ENCODE assay signal across 15 cellular contexts in the genomic region with DNA sequence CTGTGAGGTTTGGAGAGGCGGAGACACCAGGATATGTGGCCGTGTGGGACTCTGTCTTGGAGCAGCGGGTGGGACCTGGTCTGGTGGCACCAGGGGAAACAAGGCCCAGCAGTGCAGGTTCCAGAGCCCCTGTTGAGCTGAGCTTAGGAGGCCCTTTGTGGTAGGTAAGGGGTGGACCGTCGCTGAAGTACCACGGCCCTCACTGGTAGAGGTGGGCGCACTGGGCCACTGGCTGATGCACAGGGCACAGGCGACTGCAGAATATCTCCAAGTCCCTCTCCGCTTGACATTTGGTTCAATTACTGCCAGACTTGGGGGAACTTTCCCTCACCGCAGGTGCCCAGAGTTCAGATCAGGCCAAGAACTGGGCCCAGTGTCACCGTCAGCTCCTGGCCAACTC. TPM values are rescaled to one million over a fixed set of nuclear protein-coding genes. Genes with fewer than 3 reads are reported as not detected.
DNase-seq lines count a peak whose midpoint lies in the region; ATAC-seq and TF ChIP-seq lines count a peak whose summit lies in the region.
"Had no signal": no experiment of that assay in that cellular context is flagged by ENCODE, and none has a peak within 500 bp of the region (broad histone marks: within the 10 kb centered on the region; RNA-seq: fewer than 3 reads in every experiment).

No MANE protein-coding gene starts in this region.

- peak; percentile 28 for ATAC-seq in upper lobe of right lung
- ATAC-seq: A549, GM12878, HepG2 had no signal

- H3K4me1 Mint-ChIP-seq in Caco-2 (ENCODE audit: low read depth, unreplicated experiment), result peaks cover 5% of the 10 kb centered on the region
- peaks cover 12% of the 10 kb centered on the region for H3K4me1 Mint-ChIP-seq in endodermal cell
- H3K4me1 Mint-ChIP-seq: CD4-positive, CD25-positive, alpha-beta regulatory T cell had no signal

- no peak overlapping the region for H3K4me3 Mint-ChIP-seq in Caco-2 (ENCODE audit: unreplicated experiment)
- H3K4me3 Mint-ChIP-seq in endodermal cell, result no peak overlapping the region
- H3K4me3 Mint-ChIP-seq: CD4-positive, CD25-positive, alpha-beta regulatory T cell had no signal

- H3K27me3 Mint-ChIP-seq in Caco-2 (ENCODE audit: insufficient read depth, unreplicated experiment) (no peaks in the 10 kb centered on the region), endodermal cell (ENCODE audit: insufficient read depth) (no peaks in the 10 kb centered on the region)
- H3K27me3 Mint-ChIP-seq: CD4-positive, CD25-positive, alpha-beta regulatory T cell had no signal

- POLR2A ChIA-PET in Caco-2 (lab: Charles Lee), result no interaction called here

- H3K36me3 ChIP-seq in Caco-2 (ENCODE audit: control insufficient read depth, insufficient read depth, low read length) (peaks cover 1% of the 10 kb centered on the region), endodermal cell (ENCODE audit: control insufficient read depth, insufficient read depth, low read length) (peaks cover 17% of the 10 kb centered on the region), osteoblast (ENCODE audit: insufficient read depth, low read length) (peaks cover 12% of the 10 kb centered on the region), upper lobe of right lung (no peaks in the 10 kb centered on the region)
- H3K36me3 ChIP-seq: BLaER1 treated with 17β-estradiol and CSF1 and Interleukin-3, amounts not matched to agents 10 nM and 100 nM had no signal

- peaks cover 22% of the 10 kb centered on the region for H4K20me1 ChIP-seq in osteoblast (ENCODE audit: insufficient read depth, low read length)
- H4K20me1 ChIP-seq: BLaER1 treated with 17β-estradiol and CSF1 and Interleukin-3, amounts not matched to agents 10 nM and 100 nM had no signal

- TF ChIP-seq CTCF in Caco-2 (IDR thresholded peaks at IDR 0.05; ENCODE audit: insufficient read depth in 1 of 2, low read depth in 1 of 2, low read length in 1 of 2, severe bottlenecking in 1 of 2, unreplicated experiment in 1 of 2) (no peak), endodermal cell (conservative IDR thresholded peaks at IDR 0.05) (no peak), osteoblast (IDR thresholded peaks at IDR 0.05; ENCODE audit: extremely low read depth, low read depth, low read length) (no peak), upper lobe of right lung (IDR thresholded peaks at IDR 0.05) (no peak)

- H3K27ac Mint-ChIP-seq in Caco-2 (ENCODE audit: unreplicated experiment), result peak overlapping the region; percentile 38
- H3K27ac Mint-ChIP-seq in endodermal cell, result peak overlapping the region; percentile 60

- no peak overlapping the region for H3K4me2 ChIP-seq in osteoblast (ENCODE audit: insufficient read depth, low read length)
- H3K4me2 ChIP-seq: A549; BLaER1 treated with 17β-estradiol and CSF1 and Interleukin-3, amounts not matched to agents 10 nM and 100 nM had no signal

- H3K9me3 Mint-ChIP-seq in Caco-2 (ENCODE audit: unreplicated experiment), result no peaks in the 10 kb centered on the region
- peaks cover 4% of the 10 kb centered on the region for H3K9me3 Mint-ChIP-seq in endodermal cell

- H3K9ac ChIP-seq in endodermal cell (ENCODE audit: extremely low read depth, low read length, poor library complexity, severe bottlenecking), result no peak overlapping the region
- H3K9ac ChIP-seq: BLaER1 treated with 17β-estradiol and CSF1 and Interleukin-3, amounts not matched to agents 10 nM and 100 nM had no signal

- peaks cover 97% of the 10 kb centered on the region for H3K79me2 ChIP-seq in osteoblast (ENCODE audit: insufficient read depth, low read length)

- H2AFZ ChIP-seq in osteoblast (ENCODE audit: low read length), result no peak overlapping the region

- H3K4me1 ChIP-seq in Caco-2 (peaks cover 7% of the 10 kb centered on the region; the same call in 1 of the 2 replicates), endodermal cell (ENCODE audit: control insufficient read depth, insufficient read depth, low read length) (peaks cover 4% of the 10 kb centered on the region), osteoblast (ENCODE audit: insufficient read depth, low read length) (peaks cover 21% of the 10 kb centered on the region), upper lobe of right lung (no peaks in the 10 kb centered on the region)

- H3K27me3 ChIP-seq in Caco-2 (replicated peaks; ENCODE audit: control insufficient read depth, insufficient read depth, low read length), result no peaks in the 10 kb centered on the region
- H3K27me3 ChIP-seq in endodermal cell (ENCODE audit: control insufficient read depth, insufficient read depth, low read length, poor library complexity, severe bottlenecking), result no peaks in the 10 kb centered on the region
- H3K27me3 ChIP-seq in osteoblast (ENCODE audit: insufficient read depth, low read length), result no peaks in the 10 kb centered on the region
- no peaks in the 10 kb centered on the region for H3K27me3 ChIP-seq in upper lobe of right lung
- H3K27me3 ChIP-seq: BLaER1 treated with 17β-estradiol and CSF1 and Interleukin-3, amounts not matched to agents 10 nM and 100 nM had no signal

- H3K9me3 ChIP-seq in Caco-2 (no peaks in the 10 kb centered on the region), endodermal cell (ENCODE audit: control insufficient read depth, low read length) (peaks cover 4% of the 10 kb centered on the region), osteoblast (ENCODE audit: low read depth, low read length) (no peaks in the 10 kb centered on the region), upper lobe of right lung (no peaks in the 10 kb centered on the region)
- H3K9me3 ChIP-seq: A549 had no signal

- peaks cover 35% of the 10 kb centered on the region for H3K36me3 Mint-ChIP-seq in Caco-2 (ENCODE audit: insufficient read depth, unreplicated experiment)
- H3K36me3 Mint-ChIP-seq in endodermal cell (ENCODE audit: low read depth), result peaks cover 41% of the 10 kb centered on the region
- H3K36me3 Mint-ChIP-seq: CD4-positive, CD25-positive, alpha-beta regulatory T cell had no signal

- no peak overlapping the region for H3K4me3 ChIP-seq in Caco-2 (ENCODE audit: low read depth, low read length)
- H3K4me3 ChIP-seq in endodermal cell (ENCODE audit: low read length), result no peak overlapping the region
- H3K4me3 ChIP-seq in osteoblast (ENCODE audit: insufficient read depth, low read length), result no peak overlapping the region
- H3K4me3 ChIP-seq in upper lobe of right lung, result no peak overlapping the region
- H3K4me3 ChIP-seq: A549; BLaER1 treated with 17β-estradiol and CSF1 and Interleukin-3, amounts not matched to agents 10 nM and 100 nM; GM12878 had no signal

- BruUV-seq in Caco-2 (replicated peaks; lab: Mats Ljungman, UMichigan), result no TSS peak

- intact Hi-C loops in Caco-2 (cut with micrococcal nuclease; ENCODE audit: unreplicated experiment) (no loop called here), upper lobe of right lung (cut with DNase I) (no loop called here)

- no peak for DNase-seq in Caco-2
- DNase-seq in endodermal cell, result no peak
- peak; percentile 15 for DNase-seq in osteoblast (ENCODE audit: insufficient read length, low spot score, missing footprints)
- no peak for DNase-seq in upper lobe of right lung
- no peak for DNase-seq in NCI-H2196 treated with DMSO at 0.1 percent for 48 hours (lab: John Stamatoyannopoulos, UW; ENCODE audit: unreplicated experiment)
- no peak for DNase-seq in SW 1271 (lab: John Stamatoyannopoulos, UW)
- no peak for DNase-seq in DMS53 (lab: John Stamatoyannopoulos, UW)
- DNase-seq: Calu3; CD4-positive, CD25-positive, alpha-beta regulatory T cell; DMS 273 treated with DMSO at 0.1 percent for 48 hours; DMS79 had no signal

- H3K27ac ChIP-seq in endodermal cell (ENCODE audit: low read depth, low read length) (no peak overlapping the region), osteoblast (ENCODE audit: low read depth, low read length) (no peak overlapping the region), upper lobe of right lung (no peak overlapping the region)
- H3K27ac ChIP-seq: A549; BLaER1 treated with 17β-estradiol and CSF1 and Interleukin-3, amounts not matched to agents 10 nM and 100 nM had no signal

- WGBS in endodermal cell (ENCODE audit: insufficient coverage in 1 of 2, insufficient read length in 1 of 2), 2 experiments, result 95 to 97% methylated on average over 9 to 11 of the region's 11 CpGs

- CTCF ChIA-PET in Caco-2 (lab: Charles Lee), result no interaction called here

RNA-seq across cellular contexts. Expression of gene DOCK1, which starts 27.3 kb away (rescaled TPM):
- total RNA-seq in Caco-2 (2022), result 82.2 and 83.5 TPM in 2 replicates
- 10 to 100 TPM; 72.4 to 89.3 TPM for total RNA-seq in endodermal cell
- polyA plus RNA-seq in endodermal cell (2013, experiment 1 of 2), result 33.7 TPM
- 35.9 TPM for polyA plus RNA-seq in endodermal cell (2013, experiment 2 of 2)
- 80.3 and 106 TPM in 2 replicates for total RNA-seq in osteoblast
- total RNA-seq in upper lobe of right lung, result 46.4 TPM
- polyA plus RNA-seq: CD4-positive, CD25-positive, alpha-beta regulatory T cell had no signal
